ENCODE assay signal across 1 cellular context in the genomic region with DNA sequence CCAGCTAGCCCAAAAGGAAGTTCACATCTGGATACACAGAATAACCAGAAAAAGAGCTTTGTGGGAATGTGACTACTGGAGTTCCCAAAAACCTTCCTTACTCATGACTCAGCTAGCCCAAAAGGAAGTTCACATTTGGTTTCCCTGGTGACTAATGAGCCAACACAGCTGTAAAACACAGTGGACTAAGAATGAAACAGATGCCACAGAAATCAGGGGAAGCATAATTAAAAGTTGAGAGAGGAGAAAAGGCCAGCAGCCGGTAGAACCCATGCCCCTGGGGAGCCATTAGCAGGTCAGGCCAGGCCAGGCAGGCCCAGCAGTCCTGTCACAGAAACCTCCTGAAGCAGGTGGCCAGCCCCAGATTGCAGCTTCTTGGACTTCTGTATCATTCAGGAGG.
TF ChIP-seq lines count a peak whose summit lies in the region.

No MANE protein-coding gene starts in this region.

TF ChIP-seq in SK-N-SH, 30 proteins besides CTCF, POLR2A, EP300 and RAD21 (continued from another document):
- TF ChIP-seq, protein P1, sequence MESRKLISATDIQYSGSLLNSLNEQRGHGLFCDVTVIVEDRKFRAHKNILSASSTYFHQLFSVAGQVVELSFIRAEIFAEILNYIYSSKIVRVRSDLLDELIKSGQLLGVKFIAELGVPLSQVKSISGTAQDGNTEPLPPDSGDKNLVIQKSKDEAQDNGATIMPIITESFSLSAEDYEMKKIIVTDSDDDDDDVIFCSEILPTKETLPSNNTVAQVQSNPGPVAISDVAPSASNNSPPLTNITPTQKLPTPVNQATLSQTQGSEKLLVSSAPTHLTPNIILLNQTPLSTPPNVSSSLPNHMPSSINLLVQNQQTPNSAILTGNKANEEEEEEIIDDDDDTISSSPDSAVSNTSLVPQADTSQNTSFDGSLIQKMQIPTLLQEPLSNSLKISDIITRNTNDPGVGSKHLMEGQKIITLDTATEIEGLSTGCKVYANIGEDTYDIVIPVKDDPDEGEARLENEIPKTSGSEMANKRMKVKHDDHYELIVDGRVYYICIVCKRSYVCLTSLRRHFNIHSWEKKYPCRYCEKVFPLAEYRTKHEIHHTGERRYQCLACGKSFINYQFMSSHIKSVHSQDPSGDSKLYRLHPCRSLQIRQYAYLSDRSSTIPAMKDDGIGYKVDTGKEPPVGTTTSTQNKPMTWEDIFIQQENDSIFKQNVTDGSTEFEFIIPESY (IDR thresholded peaks at IDR 0.05; ENCODE audit: borderline replicate concordance, low read depth): no peak
- TF ChIP-seq RXRA (IDR thresholded peaks at IDR 0.05; ENCODE audit: borderline replicate concordance, low read depth): peak; percentile 56; the same call in 1 of the 2 replicates
- TF ChIP-seq NRF1 (IDR thresholded peaks at IDR 0.05; ENCODE audit: low read depth, low read length): no peak
- TF ChIP-seq YY1 (IDR thresholded peaks at IDR 0.05; ENCODE audit: low read depth): no peak
- TF ChIP-seq SIN3A (IDR thresholded peaks at IDR 0.05; ENCODE audit: borderline replicate concordance, low read depth, low read length): no peak
- TF ChIP-seq TAF1 (IDR thresholded peaks at IDR 0.05; ENCODE audit: borderline replicate concordance, low read depth, low read length): no peak
